ENCODE assay signal across 9 cellular contexts in genomic region chr19:5804516-5805464, GRCh38. TPM values are rescaled to one million over a fixed set of nuclear protein-coding genes. Genes with fewer than 3 reads are reported as not detected.
DNase-seq lines count a peak whose midpoint lies in the region; ATAC-seq, FAIRE-seq and TF ChIP-seq lines count a peak whose summit lies in the region.
"Had no signal": no experiment of that assay in that cellular context is flagged by ENCODE, and none has a peak within 500 bp of the region (broad histone marks: within the 10 kb centered on the region; RNA-seq: fewer than 3 reads in every experiment).

Gene NRTN (plus strand): TSS chr19:5805067. CDS start chr19:5824166, 19,099 bp downstream.

- POLR2A ChIA-PET in activated CD4-positive, alpha-beta memory T cell treated with anti-CD3 and anti-CD28 coated beads for 36 hours (lab: Charles Lee): interaction anchor here (1.0 to 2.1 kb wide), 7 partner anchors 8 to 114 kb away, joined by 3 to 21 read pairs (median 5); partner anchors contain the start of genes CATSPERD, DUS3L, LONP1 and NDUFA11

- no peaks in the 10 kb centered on the region for H3K9me3 Mint-ChIP-seq in activated CD4-positive, alpha-beta memory T cell treated with anti-CD3 and anti-CD28 coated beads for 36 hours

- H3K4me3 ChIP-seq in BLaER1 (peak within 1 kb of the TSS; percentile 60), esophagus (ENCODE audit: low read depth in 1 of 2, low read length in 2 of 2) (peak within 1 kb of the TSS; percentile 24 to 54), osteoblast (ENCODE audit: insufficient read depth, low read length) (peak within 1 kb of the TSS; percentile 61)

- H3K4me3 Mint-ChIP-seq in activated CD4-positive, alpha-beta memory T cell treated with anti-CD3 and anti-CD28 coated beads for 36 hours: peak within 1 kb of the TSS; percentile 66

- TF ChIP-seq RAD21 in Ishikawa (IDR thresholded peaks at IDR 0.05; ENCODE audit: low read depth): no peak

- peaks cover 18% of the 10 kb centered on the region for H3K27me3 Mint-ChIP-seq in activated CD4-positive, alpha-beta memory T cell treated with anti-CD3 and anti-CD28 coated beads for 36 hours

- TF ChIP-seq EP300 in Ishikawa (IDR thresholded peaks at IDR 0.05; ENCODE audit: borderline replicate concordance): no peak

- peaks cover 21% of the 10 kb centered on the region for H3K4me1 Mint-ChIP-seq in activated CD4-positive, alpha-beta memory T cell treated with anti-CD3 and anti-CD28 coated beads for 36 hours (ENCODE audit: low read depth)

- H3K4me2 ChIP-seq in BLaER1: peak within 1 kb of the TSS; percentile 90
- H3K4me2 ChIP-seq in osteoblast (ENCODE audit: insufficient read depth, low read length): peak within 1 kb of the TSS; percentile 78

- H4K20me1 ChIP-seq in BLaER1 (no peaks in the 10 kb centered on the region), osteoblast (ENCODE audit: insufficient read depth, low read length) (no peaks in the 10 kb centered on the region)

- no peak for TF ChIP-seq CTCF in osteoblast (IDR thresholded peaks at IDR 0.05; ENCODE audit: extremely low read depth, low read depth, low read length)

- no peak within 1 kb of the TSS for H3K27ac Mint-ChIP-seq in activated CD4-positive, alpha-beta memory T cell treated with anti-CD3 and anti-CD28 coated beads for 36 hours

- whole genome bisulfite sequencing in esophagus, 2 donors: 2% methylated on average over 48 to 106 of the region's 107 CpGs

- H3K27me3 ChIP-seq in BLaER1: peaks cover 26% of the 10 kb centered on the region
- no peaks in the 10 kb centered on the region for H3K27me3 ChIP-seq in esophagus (ENCODE audit: control insufficient read depth in 1 of 2, insufficient read depth in 2 of 2, low read length in 2 of 2)
- H3K27me3 ChIP-seq in osteoblast (ENCODE audit: insufficient read depth, low read length): peaks cover 29% of the 10 kb centered on the region

- H3K9ac ChIP-seq in BLaER1: no peak within 1 kb of the TSS

- peak; percentile 57 for DNase-seq in activated CD4-positive, alpha-beta memory T cell treated with anti-CD3 and anti-CD28 coated beads for 36 hours
- DNase-seq in osteoblast (ENCODE audit: insufficient read length, low spot score, missing footprints) (no peak), nucleus accumbens (lab: John Stamatoyannopoulos, UW) (no peak), RCC 7860 (ENCODE audit: low spot score) (no peak)

- no peaks in the 10 kb centered on the region for H3K79me2 ChIP-seq in osteoblast (ENCODE audit: insufficient read depth, low read length)

- no peaks in the 10 kb centered on the region for H3K36me3 ChIP-seq in BLaER1
- no peaks in the 10 kb centered on the region for H3K36me3 ChIP-seq in esophagus (ENCODE audit: control insufficient read depth in 2 of 2, insufficient read depth in 2 of 2, low read length in 1 of 2)
- no peaks in the 10 kb centered on the region for H3K36me3 ChIP-seq in osteoblast (ENCODE audit: insufficient read depth, low read length)

- FAIRE-seq in RCC 7860 (lab: Jason Lieb, UNC): no peak

- H3K4me1 ChIP-seq in BLaER1: peaks cover 58% of the 10 kb centered on the region
- H3K4me1 ChIP-seq in esophagus (ENCODE audit: control insufficient read depth in 2 of 2, insufficient read depth in 2 of 2, low read length in 1 of 2): peaks cover 4 to 8% of the 10 kb centered on the region in 2 donors
- H3K4me1 ChIP-seq in osteoblast (ENCODE audit: insufficient read depth, low read length): peaks cover 5% of the 10 kb centered on the region

- H3K9me3 ChIP-seq in BLaER1 (no peaks in the 10 kb centered on the region), esophagus (ENCODE audit: control insufficient read depth in 2 of 2, insufficient read depth in 1 of 2, low read depth in 1 of 2, low read length in 1 of 2) (no peaks in the 10 kb centered on the region), osteoblast (ENCODE audit: low read depth, low read length) (no peaks in the 10 kb centered on the region)

- H2AFZ ChIP-seq in osteoblast (ENCODE audit: low read length): no peak within 1 kb of the TSS

- ATAC-seq in GM18498 (IDR thresholded peaks at IDR 0.05; ENCODE audit: unreplicated experiment): no peak

- no peaks in the 10 kb centered on the region for H3K36me3 Mint-ChIP-seq in activated CD4-positive, alpha-beta memory T cell treated with anti-CD3 and anti-CD28 coated beads for 36 hours

- H3K27ac ChIP-seq in BLaER1 (0 out of 2 replicates have a peak within 1 kb of the TSS, but pooled peaks have one; percentile 8), esophagus (ENCODE audit: low read depth in 2 of 2, low read length in 1 of 2) (peak within 1 kb of the TSS; percentile 23 to 65), osteoblast (ENCODE audit: low read depth, low read length) (no peak within 1 kb of the TSS)
- H3K27ac ChIP-seq: epithelial cell of prostate had no signal

- intact Hi-C loops in activated CD4-positive, alpha-beta memory T cell treated with anti-CD3 and anti-CD28 coated beads for 36 hours (cut with micrococcal nuclease): loop anchor here (1.0 to 2.0 kb wide), 2 partner anchors 24 to 218 kb away; no protein-coding TSS in a partner anchor

- CTCF ChIA-PET in activated CD4-positive, alpha-beta memory T cell treated with anti-CD3 and anti-CD28 coated beads for 36 hours (lab: Charles Lee): interaction anchor here (0.6 to 2.8 kb wide), 58 partner anchors 8 to 322 kb away, joined by 3 to 84 read pairs (median 5); partner anchors contain the start of genes CATSPERD, DUS3L, LONP1 and NDUFA11

TF ChIP-seq in Ishikawa, 13 proteins besides CTCF, POLR2A, EP300 and RAD21:
- TF ChIP-seq TAF1 (IDR thresholded peaks at IDR 0.05; ENCODE audit: low read depth): no peak
- TF ChIP-seq EGR1 (IDR thresholded peaks at IDR 0.05): 0 out of 2 replicates have a peak, but pooled peaks have one; percentile 16

RNA-seq across cellular contexts. Expression of gene NRTN, which starts in this region (rescaled TPM):
- under 1 TPM; 0.22 to 0.97 TPM for total RNA-seq in activated CD4-positive, alpha-beta memory T cell treated with anti-CD3 and anti-CD28 coated beads for 36 hours
- polyA plus RNA-seq in esophagus: 1 to 10 TPM; 2.2 to 2.8 TPM
- not detected in 2 replicates for total RNA-seq in osteoblast

Comparison
In these comparisons a context has a peak if more than half of its experiments do, and no peak if none do; other contexts are left out.
1. Peak in DNase-seq in activated CD4-positive, alpha-beta memory T cell treated with anti-CD3 and anti-CD28 coated beads for 36 hours; RNA of the gene not detected or under 1 TPM.